Comparison of ENCODE assay signal across 23 cellular contexts in genomic region chr5:12902611-12903010, GRCh38.
DNase-seq lines count a peak whose midpoint lies in the region; FAIRE-seq and TF ChIP-seq lines count a peak whose summit lies in the region.
"Had no signal": no experiment of that assay in that cellular context is flagged by ENCODE, and none has a peak within 500 bp of the region (broad histone marks: within the 10 kb centered on the region; RNA-seq: fewer than 3 reads in every experiment).

No MANE protein-coding gene starts in this region.

- H4K8ac ChIP-seq in H1 (ENCODE audit: extremely low read depth, insufficient read depth, low read length), result no peak overlapping the region
- H4K8ac ChIP-seq in trophoblast cell (ENCODE audit: low read depth, low read length), result no peak overlapping the region

- no peak overlapping the region for H2BK120ac ChIP-seq in H1 (replicated peaks; ENCODE audit: low read depth, low read length)
- H2BK120ac ChIP-seq in trophoblast cell (ENCODE audit: insufficient read depth, low read length, poor library complexity), result no peak overlapping the region

- H3K4me1 ChIP-seq in mammary epithelial cell (ENCODE audit: insufficient read depth, low read length), result peaks cover 7% of the 10 kb centered on the region
- no peaks in the 10 kb centered on the region for H3K4me1 ChIP-seq in H1 (replicated peaks in 1 of 4; ENCODE audit: control insufficient read depth in 3 of 4, insufficient read depth in 4 of 4, low read length in 3 of 4)
- H3K4me1 ChIP-seq in trophoblast cell (ENCODE audit: control insufficient read depth in 1 of 2, insufficient read depth in 2 of 2, low read length in 2 of 2), result peaks cover 0 to 2% of the 10 kb centered on the region in 2 experiments
- no peaks in the 10 kb centered on the region for H3K4me1 ChIP-seq in adrenal gland (replicated peaks in 1 of 2)
- H3K4me1 ChIP-seq: BLaER1, Caco-2 had no signal

- H4K20me1 ChIP-seq in mammary epithelial cell (ENCODE audit: insufficient read depth, low read length) (no peaks in the 10 kb centered on the region), H1 (replicated peaks in 1 of 2; ENCODE audit: control insufficient read depth in 1 of 2, insufficient read depth in 2 of 2, low read length in 2 of 2) (no peaks in the 10 kb centered on the region)
- H4K20me1 ChIP-seq: BLaER1 had no signal

- H3K23me2 ChIP-seq in H1 (ENCODE audit: low read depth, low read length), result no peaks in the 10 kb centered on the region

- CTCF ChIA-PET in MCF 10A (lab: Yijun Ruan, JAX) (interaction anchor here (0.5 kb wide), 1 partner anchor 284 kb away, joined by 3 read pairs; no protein-coding TSS in a partner anchor), mammary epithelial cell (lab: Charles Lee; ENCODE audit: low non-redundant PET) (no interaction called here), H1 (lab: Charles Lee; ENCODE audit: partially characterized antibody) (no interaction called here)

- no peak overlapping the region for H3K23ac ChIP-seq in H1 (ENCODE audit: insufficient read length)
- no peak overlapping the region for H3K23ac ChIP-seq in trophoblast cell (ENCODE audit: low read length)

- TF ChIP-seq CTCF in MCF 10A (IDR thresholded peaks at IDR 0.05; ENCODE audit: unreplicated experiment), result no peak
- no peak for TF ChIP-seq CTCF in mammary epithelial cell (conservative IDR thresholded peaks at IDR 0.05 in 1 of 2, IDR thresholded peaks at IDR 0.05 in 1 of 2; ENCODE audit: extremely low read depth in 1 of 2, insufficient read depth in 1 of 2, low read depth in 1 of 2, low read length in 2 of 2)
- no peak for TF ChIP-seq CTCF in H1 (IDR thresholded peaks at IDR 0.05; ENCODE audit: control extremely low read depth in 1 of 3, insufficient read depth in 1 of 3, low read depth in 1 of 3, low read length in 3 of 3)
- TF ChIP-seq CTCF in adrenal gland (IDR thresholded peaks at IDR 0.05), result no peak

- H4K5ac ChIP-seq in H1 (ENCODE audit: insufficient read length, low read depth, low read length), result no peak overlapping the region

- WGBS in mammary epithelial cell (ENCODE audit: low coverage, missing lambda C conversion rate), result 22% methylated on average over 4 of the region's 4 CpGs
- 88% methylated on average over 4 of the region's 4 CpGs; no CpG with 5 or more reads in 1 of the 2 experiments for WGBS in H1 (ENCODE audit: extremely low coverage in 1 of 2, insufficient coverage in 1 of 2, insufficient read length in 1 of 2, insufficient replicate concordance in 2 of 2, low coverage in 1 of 2, low lambda C conversion rate in 2 of 2, missing lambda C conversion rate in 1 of 2), 2 experiments
- no CpG with 5 or more reads among the region's 4 CpGs for WGBS in trophoblast cell (ENCODE audit: extremely low coverage, insufficient coverage, insufficient read length)
- 41 to 50% (median 44%) methylated on average over 4 of the region's 4 CpGs for WGBS in adrenal gland, 4 donors

- DNase-seq in MCF 10A (ENCODE audit: unreplicated experiment) (peak; percentile 16), mammary epithelial cell (no peak), H1 (ENCODE audit: low read depth in 1 of 2, low spot score in 2 of 2) (no peak), trophoblast cell (peak; percentile 20 to 54), urothelium cell line (ENCODE audit: low spot score) (no peak), adrenal gland (no peak), NCI-H2107 treated with DMSO at 0.1 percent for 48 hours (lab: John Stamatoyannopoulos, UW; ENCODE audit: unreplicated experiment) (no peak), T-helper 2 cell (no peak)
- DNase-seq: Caco-2; CD4-positive, CD25-positive, alpha-beta regulatory T cell; CD8-positive, alpha-beta T cell; DMS153; DND-41; GDM1; GM23248; H9 had no signal

- H3K27ac ChIP-seq in mammary epithelial cell (ENCODE audit: insufficient read depth, low read depth, low read length) (no peak overlapping the region), H1 (ENCODE audit: low read depth, low read length) (no peak overlapping the region), trophoblast cell (ENCODE audit: low read depth, low read length) (no peak overlapping the region), adrenal gland (no peak overlapping the region)
- H3K27ac ChIP-seq: 22Rv1, BLaER1, C4-2B, GM23248 had no signal

- intact Hi-C loops in MCF 10A (cut with micrococcal nuclease), result no loop called here
- intact Hi-C loops in mammary epithelial cell (cut with micrococcal nuclease), result loop anchor here (2.0 kb wide), 1 partner anchor 576 kb away; no protein-coding TSS in a partner anchor
- intact Hi-C loops in adrenal gland (cut with DNase I), result no loop called here

- H3K18ac ChIP-seq in H1 (ENCODE audit: extremely low read depth, low read length) (no peak overlapping the region), trophoblast cell (ENCODE audit: low read length) (no peak overlapping the region)

- no peak overlapping the region for H2AFZ ChIP-seq in mammary epithelial cell (ENCODE audit: low read depth, low read length)
- H2AFZ ChIP-seq in H1 (ENCODE audit: low read length), result 0 out of 2 replicates have a peak overlapping the region, but pooled peaks have one; percentile 60
- H2AFZ ChIP-seq in trophoblast cell (ENCODE audit: insufficient read depth, low read length, poor library complexity), result no peak overlapping the region
- H2AFZ ChIP-seq: GM23248 had no signal

- FAIRE-seq in H1 (lab: Jason Lieb, UNC) (no peak), urothelium cell line (lab: Jason Lieb, UNC) (peak; percentile 66)
- FAIRE-seq: A204.1, GM12878, GM19239 had no signal

- H2BK15ac ChIP-seq in H1 (ENCODE audit: low read length), result no peak overlapping the region

- no peak overlapping the region for H3K4me3 ChIP-seq in mammary epithelial cell (replicated peaks in 1 of 3; ENCODE audit: insufficient read depth in 1 of 3, low read depth in 2 of 3, low read length in 3 of 3)
- H3K4me3 ChIP-seq in H1 (ENCODE audit: extremely low read depth in 1 of 4, insufficient read depth in 2 of 4, low read depth in 3 of 4, low read length in 4 of 4), result no peak overlapping the region
- no peak overlapping the region for H3K4me3 ChIP-seq in trophoblast cell (ENCODE audit: low read depth, low read length)
- H3K4me3 ChIP-seq in adrenal gland, result no peak overlapping the region
- H3K4me3 ChIP-seq: BLaER1, GM12878, GM23248 had no signal

- H3K79me2 ChIP-seq in mammary epithelial cell (ENCODE audit: insufficient read depth, low read length) (no peaks in the 10 kb centered on the region), H1 (ENCODE audit: control insufficient read depth in 1 of 2, insufficient read depth in 2 of 2, low read length in 2 of 2) (no peaks in the 10 kb centered on the region), trophoblast cell (ENCODE audit: control insufficient read depth, insufficient read depth, low read length, poor library complexity) (no peaks in the 10 kb centered on the region)

- no peak for TF ChIP-seq EP300 in H1 (IDR thresholded peaks at IDR 0.05; ENCODE audit: borderline replicate concordance in 1 of 2, low read depth in 2 of 2, low read length in 2 of 2)

- H3K4ac ChIP-seq in H1 (replicated peaks; ENCODE audit: insufficient read length, low read depth, low read length), result no peak overlapping the region
- no peak overlapping the region for H3K4ac ChIP-seq in trophoblast cell (ENCODE audit: low read depth, low read length)

- no peak for TF ChIP-seq POLR2A in H1 (IDR thresholded peaks at IDR 0.05; ENCODE audit: control extremely low read depth in 1 of 2, low read depth in 2 of 2, low read length in 2 of 2)
- no peak for TF ChIP-seq POLR2A in adrenal gland (IDR thresholded peaks at IDR 0.05)

- H3K4me2 ChIP-seq in mammary epithelial cell (ENCODE audit: insufficient read depth, low read depth, low read length) (no peak overlapping the region), H1 (ENCODE audit: insufficient read depth in 1 of 2, low read depth in 2 of 2, low read length in 2 of 2) (no peak overlapping the region), trophoblast cell (ENCODE audit: low read length) (no peak overlapping the region)
- H3K4me2 ChIP-seq: BLaER1 had no signal

- no peak overlapping the region for H2AK5ac ChIP-seq in H1 (ENCODE audit: low read depth, low read length)
- H2AK5ac ChIP-seq in trophoblast cell (ENCODE audit: low read length), result no peak overlapping the region

- no peak overlapping the region for H3K27ac Mint-ChIP-seq in MCF 10A (ENCODE audit: low read depth, unreplicated experiment)
- H3K27ac Mint-ChIP-seq: B cell; CD4-positive, CD25-positive, alpha-beta regulatory T cell; CD8-positive, alpha-beta T cell; H9 had no signal

- dilution Hi-C loops in mammary epithelial cell (cut with HindIII; ENCODE audit: low sequenced_read_pairs), result no loop called here

- H3K27me3 ChIP-seq in mammary epithelial cell (ENCODE audit: insufficient read depth, low read length), result no peaks in the 10 kb centered on the region
- H3K27me3 ChIP-seq in H1 (replicated peaks in 1 of 4; ENCODE audit: control insufficient read depth in 3 of 4, extremely low read depth in 1 of 4, insufficient read depth in 3 of 4, low read length in 3 of 4), result no peaks in the 10 kb centered on the region
- no peaks in the 10 kb centered on the region for H3K27me3 ChIP-seq in trophoblast cell (ENCODE audit: insufficient read depth, low read length)
- no peaks in the 10 kb centered on the region for H3K27me3 ChIP-seq in adrenal gland
- H3K27me3 ChIP-seq: BLaER1 had no signal

- H2BK12ac ChIP-seq in H1 (ENCODE audit: low read depth, low read length), result no peak overlapping the region
- H2BK12ac ChIP-seq in trophoblast cell (ENCODE audit: low read length), result no peak overlapping the region

- no peaks in the 10 kb centered on the region for H3K36me3 Mint-ChIP-seq in MCF 10A (ENCODE audit: insufficient read depth, unreplicated experiment)
- H3K36me3 Mint-ChIP-seq: CD4-positive, CD25-positive, alpha-beta regulatory T cell; CD8-positive, alpha-beta T cell had no signal

- H3K4me1 Mint-ChIP-seq in MCF 10A (ENCODE audit: insufficient read depth, unreplicated experiment), result peaks cover 23% of the 10 kb centered on the region
- H3K4me1 Mint-ChIP-seq: B cell; CD4-positive, CD25-positive, alpha-beta regulatory T cell; H9 had no signal

- in situ Hi-C loops in mammary epithelial cell (cut with MboI; ENCODE audit: low sequenced_read_pairs in 2 of 2), result no loop called here

- H3K9me3 ChIP-seq in mammary epithelial cell (replicated peaks; ENCODE audit: insufficient read depth, low read length) (no peaks in the 10 kb centered on the region), H1 (ENCODE audit: insufficient read depth in 2 of 2, low read depth in 1 of 2, low read length in 1 of 2) (no peaks in the 10 kb centered on the region), trophoblast cell (ENCODE audit: insufficient read depth, low read depth, low read length) (no peaks in the 10 kb centered on the region), adrenal gland (replicated peaks in 1 of 3) (no peaks in the 10 kb centered on the region)
- H3K9me3 ChIP-seq: BLaER1, Caco-2 had no signal

- no peak overlapping the region for H3K4me3 Mint-ChIP-seq in MCF 10A (ENCODE audit: unreplicated experiment)
- H3K4me3 Mint-ChIP-seq: B cell; CD4-positive, CD25-positive, alpha-beta regulatory T cell; CD8-positive, alpha-beta T cell; H9 had no signal

- no TSS peak for BruUV-seq in MCF 10A (replicated peaks; lab: Mats Ljungman, UMichigan)
- BruUV-seq in mammary epithelial cell (replicated peaks; lab: Mats Ljungman, UMichigan), result no TSS peak

- POLR2A ChIA-PET in MCF 10A (lab: Yijun Ruan, JAX) (no interaction called here), H1 (lab: Charles Lee; ENCODE audit: partially characterized antibody) (no interaction called here)

- TF ChIP-seq RAD21 in H1 (IDR thresholded peaks at IDR 0.05 in 1 of 2, conservative IDR thresholded peaks at IDR 0.05 in 1 of 2; ENCODE audit: low read depth in 2 of 2, low read length in 2 of 2), result no peak

- H3K79me1 ChIP-seq in H1 (ENCODE audit: low read depth, low read length), result no peaks in the 10 kb centered on the region
- no peaks in the 10 kb centered on the region for H3K79me1 ChIP-seq in trophoblast cell (ENCODE audit: low read length)

- H2BK20ac ChIP-seq in H1 (ENCODE audit: low read length), result no peak overlapping the region

- H3K36me3 ChIP-seq in mammary epithelial cell (ENCODE audit: insufficient read depth, low read length) (no peaks in the 10 kb centered on the region), H1 (ENCODE audit: control insufficient read depth in 2 of 4, insufficient read depth in 4 of 4, low read length in 3 of 4) (no peaks in the 10 kb centered on the region), trophoblast cell (ENCODE audit: control insufficient read depth in 1 of 2, insufficient read depth in 2 of 2, low read length in 2 of 2) (no peaks in the 10 kb centered on the region), adrenal gland (replicated peaks in 1 of 2) (no peaks in the 10 kb centered on the region)
- H3K36me3 ChIP-seq: BLaER1 had no signal

- H2BK5ac ChIP-seq in H1 (ENCODE audit: low read depth, low read length) (no peak overlapping the region), trophoblast cell (ENCODE audit: low read depth, low read length, poor library complexity) (no peak overlapping the region)

- no peak overlapping the region for H3K56ac ChIP-seq in H1 (replicated peaks; ENCODE audit: insufficient read length, low read depth, low read length)

- H3K9ac ChIP-seq in mammary epithelial cell (ENCODE audit: insufficient read depth, low read length), result no peak overlapping the region
- no peak overlapping the region for H3K9ac ChIP-seq in H1 (replicated peaks in 1 of 4; ENCODE audit: extremely low read depth in 1 of 4, low read depth in 3 of 4, low read length in 3 of 4)
- H3K9ac ChIP-seq in trophoblast cell (ENCODE audit: low read length), result no peak overlapping the region
- H3K9ac ChIP-seq: BLaER1, GM23248 had no signal

- H3K9me3 Mint-ChIP-seq in MCF 10A (ENCODE audit: unreplicated experiment), result peaks cover 11% of the 10 kb centered on the region
- H3K9me3 Mint-ChIP-seq: H9 had no signal

- no peaks in the 10 kb centered on the region for H3K27me3 Mint-ChIP-seq in MCF 10A (ENCODE audit: insufficient read depth, unreplicated experiment)
- H3K27me3 Mint-ChIP-seq: B cell; CD4-positive, CD25-positive, alpha-beta regulatory T cell had no signal

- H4K91ac ChIP-seq in H1 (replicated peaks; ENCODE audit: insufficient read length, low read length), result no peak overlapping the region
- H4K91ac ChIP-seq in trophoblast cell (ENCODE audit: low read depth, low read length), result no peak overlapping the region

- H4K12ac ChIP-seq in trophoblast cell (ENCODE audit: low read depth, low read length), result no peak overlapping the region

- H3K14ac ChIP-seq in H1 (ENCODE audit: insufficient read length) (no peak overlapping the region), trophoblast cell (ENCODE audit: low read length) (no peak overlapping the region)

Comparison
In these comparisons a context has a peak if more than half of its experiments do, and no peak if none do; other contexts are left out.
1. DNase-seq: peak in MCF 10A (single experiment) and trophoblast cell (2 of 2); none in mammary epithelial cell (single experiment), H1 (0 of 2), urothelium cell line (single experiment), adrenal gland (0 of 7), NCI-H2107 treated with DMSO at 0.1 percent for 48 hours (single experiment) and T-helper 2 cell (0 of 5).